19 cellular contexts compared by ENCODE assay signal in the genomic region with DNA sequence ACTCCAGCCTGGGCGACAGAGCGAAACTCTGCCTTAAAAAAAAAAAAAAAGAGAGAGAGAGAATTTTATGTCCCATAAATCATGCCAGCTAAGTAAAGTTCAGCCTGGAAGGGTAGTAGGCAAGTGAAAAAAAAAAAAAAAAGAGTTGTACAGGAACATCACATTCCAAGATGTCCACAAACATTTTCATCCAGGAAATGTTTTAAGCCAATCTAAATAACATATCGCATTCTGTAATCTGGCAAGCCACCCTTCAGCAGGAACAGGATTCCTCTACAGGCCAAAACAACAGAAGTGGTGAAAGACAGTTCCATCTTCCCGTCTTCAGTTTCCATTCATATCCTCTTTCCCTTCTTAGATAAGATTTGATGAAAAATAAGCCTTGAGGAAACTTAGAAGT.
"Had no signal": no experiment of that assay in that cellular context is flagged by ENCODE, and none has a peak within 500 bp of the region (broad histone marks: within the 10 kb centered on the region; RNA-seq: fewer than 3 reads in every experiment).

No MANE protein-coding gene starts in this region.

- H3K9me3 ChIP-seq: SJSA1 had no signal

- H3K27ac ChIP-seq: SJSA1, SK-N-MC had no signal

- H3K4me1 ChIP-seq: SJSA1 had no signal

- H3K27me3 ChIP-seq: SJSA1 had no signal

- DNase-seq: KBM-7, MM.1S, NCI-H1092 treated with DMSO at 0.1 percent for 48 hours, NCI-H1436, NCI-H187, NCI-H2029, NCI-H2081 treated with DMSO at 0.1 percent for 48 hours, NCI-H2171, NCI-H226, NCI-H446, NCI-H510A, NCI-H524 treated with DMSO at 0.1 percent for 48 hours, NCI-H69, NCI-H774, Right ventricle myocardium superior, RPMI8226, SIG-M5 had no signal

- H3K4me3 ChIP-seq: SJSA1, SK-N-MC had no signal

- H3K36me3 ChIP-seq: SJSA1 had no signal
